In the genomic region with DNA sequence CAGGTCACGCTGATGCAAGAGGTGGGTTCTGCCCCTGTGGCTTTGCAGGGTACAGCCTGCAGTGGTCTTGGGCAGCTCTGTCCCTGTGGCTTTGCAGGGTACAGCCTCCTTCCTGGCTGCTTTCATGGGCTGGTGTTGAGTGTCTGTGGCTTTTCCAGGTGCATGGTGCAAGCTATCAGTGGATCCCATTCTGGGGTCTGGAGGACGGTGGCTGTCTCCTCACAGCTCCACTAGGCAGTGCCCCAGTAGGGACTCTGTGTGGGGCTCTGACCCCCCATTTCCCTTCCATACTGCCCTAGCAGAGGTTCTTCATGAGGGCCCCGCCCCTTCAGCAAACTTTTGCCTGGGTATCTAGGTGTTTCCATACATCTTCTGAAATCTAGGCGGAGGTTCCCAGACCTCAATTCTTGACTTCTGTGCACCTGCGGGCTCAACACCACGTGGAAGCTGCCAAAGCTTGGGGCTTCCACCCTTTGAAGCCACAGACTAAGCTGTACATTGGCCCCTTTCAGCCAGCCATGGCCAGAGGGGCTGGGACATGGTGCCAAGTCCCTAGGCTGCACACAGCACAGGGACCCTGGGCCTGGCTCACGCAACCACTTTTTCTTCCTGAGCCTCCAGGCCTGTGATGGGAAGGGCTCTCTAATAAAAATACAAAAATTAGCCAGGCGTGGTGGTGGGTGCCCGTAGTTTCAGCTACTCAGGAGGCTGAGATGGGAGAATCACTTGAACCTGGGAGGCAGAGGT, we compare ENCODE assay signal across 1 cellular context.
TF ChIP-seq lines count a peak whose summit lies in the region.

No MANE protein-coding gene starts in this region.

TF ChIP-seq in H1, 55 proteins besides CTCF, POLR2A, EP300 and RAD21:
- peak; percentile 59; the same call in 1 of the 2 replicates for TF ChIP-seq POLR2AphosphoS5 (IDR thresholded peaks at IDR 0.05; ENCODE audit: low read depth, low read length)
